Comparison of ENCODE assay signal across 14 cellular contexts in genomic region chr5:177376107-177376506, GRCh38. TPM values are rescaled to one million over a fixed set of nuclear protein-coding genes. Genes with fewer than 3 reads are reported as not detected.
DNase-seq lines count a peak whose midpoint lies in the region; ATAC-seq and TF ChIP-seq lines count a peak whose summit lies in the region.
"Had no signal": no experiment of that assay in that cellular context is flagged by ENCODE, and none has a peak within 500 bp of the region (broad histone marks: within the 10 kb centered on the region; RNA-seq: fewer than 3 reads in every experiment).

No MANE protein-coding gene starts in this region.

- TF ChIP-seq CTCF in CD8-positive, alpha-beta T cell (IDR thresholded peaks at IDR 0.05): no peak
- no peak for TF ChIP-seq CTCF in nephron (IDR thresholded peaks at IDR 0.05; ENCODE audit: unreplicated experiment in 3 of 3)
- TF ChIP-seq CTCF in brain microvascular endothelial cell (IDR thresholded peaks at IDR 0.05; ENCODE audit: low read depth, low read length, missing control alignments): no peak

- no peak overlapping the region for H3K4me3 Mint-ChIP-seq in CD8-positive, alpha-beta T cell
- H3K4me3 Mint-ChIP-seq in effector memory CD8-positive, alpha-beta T cell: no peak overlapping the region
- H3K4me3 Mint-ChIP-seq in nephron: no peak overlapping the region
- H3K4me3 Mint-ChIP-seq: H9 had no signal

- intact Hi-C loops in CD8-positive, alpha-beta T cell (cut with DNase I, micrococcal nuclease): no loop called here

- no peaks in the 10 kb centered on the region for H4K20me1 ChIP-seq in BLaER1

- no peak for ATAC-seq in CD8-positive, alpha-beta T cell
- ATAC-seq in effector memory CD8-positive, alpha-beta T cell (replicated peaks): no peak
- no peak for ATAC-seq in HG02798 (IDR thresholded peaks at IDR 0.05; ENCODE audit: poor library complexity, unreplicated experiment)

- H3K4me1 ChIP-seq in BLaER1: peaks cover 55% of the 10 kb centered on the region
- peaks cover 58% of the 10 kb centered on the region for H3K4me1 ChIP-seq in CD8-positive, alpha-beta T cell (ENCODE audit: insufficient read depth, low read length)

- H3K9ac ChIP-seq in BLaER1: no peak overlapping the region

- H3K27ac ChIP-seq in BLaER1: no peak overlapping the region
- no peak overlapping the region for H3K27ac ChIP-seq in CD8-positive, alpha-beta T cell (ENCODE audit: low read depth, low read length)
- H3K27ac ChIP-seq in brain microvascular endothelial cell: no peak overlapping the region

- no peaks in the 10 kb centered on the region for H3K9me3 Mint-ChIP-seq in CD8-positive, alpha-beta T cell
- H3K9me3 Mint-ChIP-seq in effector memory CD8-positive, alpha-beta T cell: no peaks in the 10 kb centered on the region
- H3K9me3 Mint-ChIP-seq in nephron: no peaks in the 10 kb centered on the region
- H3K9me3 Mint-ChIP-seq: H9 had no signal

- H3K36me3 ChIP-seq in BLaER1 (no peaks in the 10 kb centered on the region; the same call in 1 of the 2 replicates), brain microvascular endothelial cell (replicated peaks) (no peaks in the 10 kb centered on the region)
- no peaks in the 10 kb centered on the region for H3K36me3 ChIP-seq in CD8-positive, alpha-beta T cell (ENCODE audit: insufficient read depth, low read length)

- H3K4me2 ChIP-seq in BLaER1: peak overlapping the region; percentile 5; the same call in 1 of the 2 replicates

- peak overlapping the region; percentile 41 for H3K27ac Mint-ChIP-seq in CD8-positive, alpha-beta T cell
- H3K27ac Mint-ChIP-seq in effector memory CD8-positive, alpha-beta T cell: peak overlapping the region; percentile 41 to 78
- peak overlapping the region in 2 of 3 experiments; percentile 79 to 85 for H3K27ac Mint-ChIP-seq in nephron
- H3K27ac Mint-ChIP-seq: H9 had no signal

- no peaks in the 10 kb centered on the region for H3K9me3 ChIP-seq in BLaER1
- H3K9me3 ChIP-seq in CD8-positive, alpha-beta T cell (ENCODE audit: low read length): no peaks in the 10 kb centered on the region

- POLR2A ChIA-PET in CD8-positive, alpha-beta T cell (lab: Charles Lee): no interaction called here

- CTCF ChIA-PET in CD8-positive, alpha-beta T cell (lab: Charles Lee): interaction anchor here (1.2 to 5.7 kb wide), 4 partner anchors 14 to 79 kb away, joined by 4 to 39 read pairs (median 22); no protein-coding TSS in a partner anchor

- peaks cover 57% of the 10 kb centered on the region for H3K4me1 Mint-ChIP-seq in CD8-positive, alpha-beta T cell (ENCODE audit: low read depth)
- H3K4me1 Mint-ChIP-seq in effector memory CD8-positive, alpha-beta T cell (ENCODE audit: low read depth in 2 of 2): peaks cover 33 to 39% of the 10 kb centered on the region in 2 donors
- H3K4me1 Mint-ChIP-seq in nephron: peaks cover 7% of the 10 kb centered on the region

- H3K36me3 Mint-ChIP-seq in CD8-positive, alpha-beta T cell: peaks cover 22% of the 10 kb centered on the region
- peaks cover 28% of the 10 kb centered on the region for H3K36me3 Mint-ChIP-seq in effector memory CD8-positive, alpha-beta T cell (ENCODE audit: insufficient read depth)
- peaks cover 3% of the 10 kb centered on the region for H3K36me3 Mint-ChIP-seq in nephron (ENCODE audit: low read depth)

- no peaks in the 10 kb centered on the region for H3K27me3 ChIP-seq in BLaER1
- H3K27me3 ChIP-seq in CD8-positive, alpha-beta T cell (ENCODE audit: insufficient read depth, low read length): no peaks in the 10 kb centered on the region
- H3K27me3 ChIP-seq in brain microvascular endothelial cell (replicated peaks): no peaks in the 10 kb centered on the region

- no peak overlapping the region for H3K4me3 ChIP-seq in BLaER1
- no peak overlapping the region for H3K4me3 ChIP-seq in CD8-positive, alpha-beta T cell (ENCODE audit: low read depth, low read length)
- H3K4me3 ChIP-seq in brain microvascular endothelial cell (ENCODE audit: low read depth, low read length): no peak overlapping the region

- DNase-seq in CD8-positive, alpha-beta T cell: no peak
- no peak for DNase-seq in effector memory CD8-positive, alpha-beta T cell
- no peak for DNase-seq in NCI-H2029 (lab: John Stamatoyannopoulos, UW)
- DNase-seq in hypothalamus (lab: John Stamatoyannopoulos, UW): no peak
- DNase-seq in brain microvascular endothelial cell: no peak
- DNase-seq: DMS53, H9, Karpas-422, NCI-H1930, NCI-H510A, NCI-H82 had no signal

- in situ Hi-C loops in brain microvascular endothelial cell (cut with HindIII; ENCODE audit: low pct_ligation_motif_present, low sequenced_read_pairs): no loop called here

- no peaks in the 10 kb centered on the region for H3K27me3 Mint-ChIP-seq in CD8-positive, alpha-beta T cell (ENCODE audit: low read depth)
- no peaks in the 10 kb centered on the region for H3K27me3 Mint-ChIP-seq in effector memory CD8-positive, alpha-beta T cell
- peaks cover 14% of the 10 kb centered on the region for H3K27me3 Mint-ChIP-seq in nephron (ENCODE audit: low read depth)

RNA-seq across cellular contexts. Expression of gene SLC34A1, which starts 8.1 kb away (rescaled TPM):
- total RNA-seq in CD8-positive, alpha-beta T cell: not detected
- total RNA-seq: H9 had no signal

RNA-seq across cellular contexts. Expression of gene RGS14, which starts 18.4 kb away (rescaled TPM):
- total RNA-seq in CD8-positive, alpha-beta T cell: 10 to 100 TPM; 22.7 to 23.5 TPM

RNA-seq across cellular contexts. Expression of gene PFN3, which starts 24.4 kb away (rescaled TPM):
- total RNA-seq in CD8-positive, alpha-beta T cell: not detected
- total RNA-seq: H9 had no signal

RNA-seq across cellular contexts. Expression of gene LMAN2, which starts 24.6 kb away (rescaled TPM):
- 10 to 100 TPM; 49.0 to 61.4 TPM for total RNA-seq in CD8-positive, alpha-beta T cell

RNA-seq across cellular contexts. Expression of gene F12, which starts 33.3 kb away (rescaled TPM):
- total RNA-seq in CD8-positive, alpha-beta T cell: not detected
